ENCODE assay signal across 13 cellular contexts in genomic region chr12:106082216-106083175, GRCh38. TPM values are rescaled to one million over a fixed set of nuclear protein-coding genes. Genes with fewer than 3 reads are reported as not detected.
DNase-seq lines count a peak whose midpoint lies in the region; ATAC-seq and TF ChIP-seq lines count a peak whose summit lies in the region.
"Had no signal": no experiment of that assay in that cellular context is flagged by ENCODE, and none has a peak within 500 bp of the region (broad histone marks: within the 10 kb centered on the region; RNA-seq: fewer than 3 reads in every experiment).

No MANE protein-coding gene starts in this region.

- DNase-seq in left ventricle myocardium inferior (no peak), right cardiac atrium (no peak), dorsolateral prefrontal cortex (no peak), neural crest cell (ENCODE audit: low read depth, low spot score) (no peak), head of caudate nucleus (no peak), DMS79 (lab: John Stamatoyannopoulos, UW) (no peak)
- DNase-seq: activated CD4-positive, alpha-beta memory T cell treated with anti-CD3 and anti-CD28 coated beads for 36 hours; GF-D8; SHP77 treated with DMSO at 0.1 percent for 48 hours; transverse colon had no signal

- TF ChIP-seq CTCF in left ventricle myocardium inferior (IDR thresholded peaks at IDR 0.05; ENCODE audit: borderline replicate concordance) (no peak), dorsolateral prefrontal cortex (IDR thresholded peaks at IDR 0.05 in 54 of 56, conservative IDR thresholded peaks at IDR 0.05 in 2 of 56; ENCODE audit: low read depth in 1 of 56, partially characterized antibody in 56 of 56) (no peak), neural crest cell (conservative IDR thresholded peaks at IDR 0.05) (no peak)

- no peaks in the 10 kb centered on the region for H3K27me3 Mint-ChIP-seq in neural crest cell (ENCODE audit: low read depth)

- H3K36me3 Mint-ChIP-seq in neural crest cell (ENCODE audit: low read depth) = peaks cover 27% of the 10 kb centered on the region
- H3K36me3 Mint-ChIP-seq: activated CD4-positive, alpha-beta memory T cell treated with anti-CD3 and anti-CD28 coated beads for 36 hours had no signal

- intact Hi-C loops in left ventricle myocardium inferior (cut with micrococcal nuclease) = no loop called here
- intact Hi-C loops in right cardiac atrium (cut with DNase I) = no loop called here
- intact Hi-C loops in dorsolateral prefrontal cortex (cut with DNase I) = loop anchor here in 1 of 2 donors (5.0 kb wide), 1 partner anchor 55 kb away; the partner anchor contains the start of gene NUAK1
- intact Hi-C loops in head of caudate nucleus (cut with DNase I) = no loop called here

- H3K27ac Mint-ChIP-seq in neural crest cell (ENCODE audit: unreplicated experiment) = peak overlapping the region; percentile 15
- H3K27ac Mint-ChIP-seq: activated CD4-positive, alpha-beta memory T cell treated with anti-CD3 and anti-CD28 coated beads for 36 hours had no signal

- H3K9me3 Mint-ChIP-seq in neural crest cell = no peaks in the 10 kb centered on the region
- H3K9me3 Mint-ChIP-seq: activated CD4-positive, alpha-beta memory T cell treated with anti-CD3 and anti-CD28 coated beads for 36 hours had no signal

- peak overlapping the region; percentile 34 for H3K4me3 Mint-ChIP-seq in neural crest cell
- H3K4me3 Mint-ChIP-seq: activated CD4-positive, alpha-beta memory T cell treated with anti-CD3 and anti-CD28 coated beads for 36 hours had no signal

- H3K4me3 ChIP-seq in left ventricle myocardium inferior (no peak overlapping the region), right cardiac atrium (ENCODE audit: low read length) (no peak overlapping the region), dorsolateral prefrontal cortex (no peak overlapping the region)
- H3K4me3 ChIP-seq: adrenal gland, transverse colon had no signal

- H3K9me3 ChIP-seq in left ventricle myocardium inferior (replicated peaks) (no peaks in the 10 kb centered on the region), right cardiac atrium (ENCODE audit: control insufficient read depth, low read length) (no peaks in the 10 kb centered on the region)
- H3K9me3 ChIP-seq: adrenal gland, transverse colon had no signal

- peaks cover 78% of the 10 kb centered on the region for H3K4me1 ChIP-seq in left ventricle myocardium inferior
- peaks cover 27% of the 10 kb centered on the region for H3K4me1 ChIP-seq in right cardiac atrium (ENCODE audit: control insufficient read depth, insufficient read depth, low read length)

- peaks cover 52% of the 10 kb centered on the region for H3K36me3 ChIP-seq in left ventricle myocardium inferior
- H3K36me3 ChIP-seq: adrenal gland, transverse colon had no signal

- peaks cover 87% of the 10 kb centered on the region for H3K4me1 Mint-ChIP-seq in neural crest cell

- H3K27ac ChIP-seq in left ventricle myocardium inferior (replicated peaks) = peak overlapping the region; percentile 82
- no peak overlapping the region for H3K27ac ChIP-seq in right cardiac atrium (ENCODE audit: low read length)
- H3K27ac ChIP-seq in dorsolateral prefrontal cortex = peak overlapping the region; percentile 30 to 100 (median 97)

- ATAC-seq in right cardiac atrium = no peak
- ATAC-seq in HG03108 (IDR thresholded peaks at IDR 0.05; ENCODE audit: unreplicated experiment) = no peak
- ATAC-seq in GM21825 (IDR thresholded peaks at IDR 0.05; ENCODE audit: unreplicated experiment) = no peak

- H3K27me3 ChIP-seq in left ventricle myocardium inferior (ENCODE audit: low read depth) (no peaks in the 10 kb centered on the region), right cardiac atrium (ENCODE audit: control insufficient read depth, insufficient read depth) (no peaks in the 10 kb centered on the region), dorsolateral prefrontal cortex (no peaks in the 10 kb centered on the region)
- H3K27me3 ChIP-seq: adrenal gland, transverse colon had no signal

- 86% methylated on average over 15 of the region's 15 CpGs for WGBS in right cardiac atrium

RNA-seq across cellular contexts. Expression of gene NUAK1, which starts 56.3 kb away (rescaled TPM):
- total RNA-seq in left ventricle myocardium inferior (42.1 TPM), right cardiac atrium (10 to 100 TPM; 20.1 to 30.2 (median 23.7) TPM), dorsolateral prefrontal cortex (100 to 1,000 TPM in 82 of 120 experiments, 10 to 100 TPM in 38; 44.5 to 165 (median 114) TPM), neural crest cell (35.3 and 35.6 TPM in 2 replicates)
- 10.0 TPM for polyA plus RNA-seq in right cardiac atrium
